Comparison of ENCODE assay signal across 23 cellular contexts in the genomic region with DNA sequence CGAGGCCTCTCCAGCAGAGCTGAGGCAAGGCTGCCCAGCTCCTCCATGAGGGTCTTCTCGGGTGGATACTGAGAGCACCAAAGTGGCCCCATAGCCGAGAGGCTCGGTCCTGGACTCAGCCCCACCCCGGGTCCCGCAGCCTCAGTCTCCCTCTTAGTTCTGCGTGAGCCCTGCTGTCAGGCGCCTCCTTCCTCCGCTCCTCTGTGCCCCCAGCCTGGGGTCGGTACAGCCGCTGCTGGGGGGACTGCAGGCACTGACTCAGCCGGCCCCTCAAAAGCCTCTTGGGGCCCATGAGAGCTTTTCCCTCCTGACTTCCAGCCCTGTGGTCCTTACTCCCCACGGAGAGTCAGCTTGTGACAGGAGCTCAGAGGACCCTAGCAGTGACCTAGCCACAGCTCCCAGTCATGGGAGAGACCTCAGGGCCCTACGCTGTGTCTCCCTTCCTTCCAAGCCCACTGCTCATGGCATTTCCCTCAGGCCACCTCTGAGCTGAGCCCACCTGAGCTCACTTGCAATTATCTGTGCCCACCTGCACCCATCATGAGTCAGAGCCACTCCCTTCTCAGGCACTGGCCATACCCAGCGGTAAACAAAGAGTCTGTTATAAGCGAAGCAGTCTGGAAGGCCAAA.
DNase-seq lines count a peak whose midpoint lies in the region; ATAC-seq and TF ChIP-seq lines count a peak whose summit lies in the region.
"Had no signal": no experiment of that assay in that cellular context is flagged by ENCODE, and none has a peak within 500 bp of the region (broad histone marks: within the 10 kb centered on the region; RNA-seq: fewer than 3 reads in every experiment).

No MANE protein-coding gene starts in this region.

- H3K23ac ChIP-seq in neuronal stem cell (ENCODE audit: low read depth, low read length, poor library complexity) (peak overlapping the region; percentile 47), mesenchymal stem cell (ENCODE audit: low read length in 2 of 2) (no peak overlapping the region)

- H3K9ac ChIP-seq in neuronal stem cell (ENCODE audit: low read depth, low read length, poor library complexity) (peak overlapping the region; percentile 51), mesenchymal stem cell (ENCODE audit: low read length) (no peak overlapping the region)

- H2BK15ac ChIP-seq in neuronal stem cell (ENCODE audit: low read length) (peak overlapping the region; percentile 96), mesenchymal stem cell (ENCODE audit: low read depth, poor library complexity, severe bottlenecking) (no peak overlapping the region)

- H4K91ac ChIP-seq in neuronal stem cell (ENCODE audit: low read depth, low read length, poor library complexity) (no peak overlapping the region), mesenchymal stem cell (ENCODE audit: low read length) (no peak overlapping the region)

- TF ChIP-seq POLR2A in uterus (IDR thresholded peaks at IDR 0.05) = no peak

- peak; percentile 71 for DNase-seq in cardiac septum (ENCODE audit: low spot score)
- no peak for DNase-seq in heart right ventricle
- DNase-seq in islet precursor cell = peak; percentile 40
- DNase-seq in neuronal stem cell (ENCODE audit: low spot score) = no peak
- DNase-seq in uterus = peak; percentile 9 to 11
- DNase-seq in glomerular visceral epithelial cell (ENCODE audit: extremely low spot score) = no peak
- no peak for DNase-seq in mesenchymal stem cell
- no peak for DNase-seq in C1 segment of cervical spinal cord (lab: John Stamatoyannopoulos, UW)
- DNase-seq: activated CD4-positive, alpha-beta T cell treated with anti-CD3 and anti-CD28 coated beads, Interleukin-2, amount 10 ng/mL, durations not matched to agents 24 days and 14 days; activated naive CD8-positive, alpha-beta T cell treated with anti-CD3 and anti-CD28 coated beads for 36 hours; COR-L47; DND-41; HCEC 1CT; left cardiac atrium; midbrain; NCI-H1105; NCI-H1930; NCI-H526 treated with DMSO at 0.1 percent for 48 hours had no signal

- peak overlapping the region; percentile 78 for H2BK120ac ChIP-seq in neuronal stem cell (ENCODE audit: low read depth, low read length)
- no peak overlapping the region for H2BK120ac ChIP-seq in mesenchymal stem cell (ENCODE audit: low read depth, low read length)

- H3K4me2 ChIP-seq in neuronal stem cell (ENCODE audit: insufficient read depth, low read length, poor library complexity, severe bottlenecking) = no peak overlapping the region
- no peak overlapping the region for H3K4me2 ChIP-seq in mesenchymal stem cell (ENCODE audit: low read length, poor library complexity, severe bottlenecking)
- H3K4me2 ChIP-seq: A549 had no signal

- TF ChIP-seq CTCF in heart right ventricle (IDR thresholded peaks at IDR 0.05) (no peak), uterus (IDR thresholded peaks at IDR 0.05) (no peak)

- no peak overlapping the region for H3K27ac ChIP-seq in heart right ventricle
- H3K27ac ChIP-seq in neuronal stem cell (replicated peaks; ENCODE audit: low read length) = no peak overlapping the region
- no peak overlapping the region for H3K27ac ChIP-seq in uterus
- H3K27ac ChIP-seq in mesenchymal stem cell (ENCODE audit: low read length, poor library complexity, severe bottlenecking) = no peak overlapping the region
- H3K27ac ChIP-seq: A549, dorsolateral prefrontal cortex, heart left ventricle, RWPE1 had no signal

- H3K79me1 ChIP-seq in neuronal stem cell (ENCODE audit: low read depth, low read length) = no peaks in the 10 kb centered on the region
- no peaks in the 10 kb centered on the region for H3K79me1 ChIP-seq in mesenchymal stem cell (replicated peaks; ENCODE audit: low read length, poor library complexity, severe bottlenecking)

- H2BK5ac ChIP-seq in neuronal stem cell (ENCODE audit: low read length) = peak overlapping the region; percentile 44
- no peak overlapping the region for H2BK5ac ChIP-seq in mesenchymal stem cell (ENCODE audit: low read depth, low read length, poor library complexity, severe bottlenecking)

- H2BK12ac ChIP-seq in neuronal stem cell (ENCODE audit: low read length) (peak overlapping the region; percentile 76), mesenchymal stem cell (ENCODE audit: low read length in 2 of 2) (no peak overlapping the region)

- peak overlapping the region; percentile 97 for H2AK5ac ChIP-seq in neuronal stem cell (ENCODE audit: low read depth, low read length)
- H2AK5ac ChIP-seq in mesenchymal stem cell (ENCODE audit: low read length, severe bottlenecking) = no peak overlapping the region

- H3K36me3 ChIP-seq in heart right ventricle = no peaks in the 10 kb centered on the region
- no peaks in the 10 kb centered on the region for H3K36me3 ChIP-seq in neuronal stem cell (replicated peaks in 1 of 2; ENCODE audit: control insufficient read depth in 2 of 2, insufficient read depth in 2 of 2, low read length in 2 of 2)
- no peaks in the 10 kb centered on the region for H3K36me3 ChIP-seq in uterus
- no peaks in the 10 kb centered on the region for H3K36me3 ChIP-seq in mesenchymal stem cell (ENCODE audit: control insufficient read depth in 1 of 2, insufficient read depth in 2 of 2, low read depth in 1 of 2, low read length in 2 of 2)
- H3K36me3 ChIP-seq: heart left ventricle had no signal

- H3K14ac ChIP-seq in neuronal stem cell (ENCODE audit: low read length) (peak overlapping the region; percentile 95), mesenchymal stem cell (ENCODE audit: low read length in 2 of 2) (no peak overlapping the region)

- intact Hi-C loops in cardiac septum (cut with DNase I) (no loop called here), heart right ventricle (cut with DNase I) (no loop called here), uterus (cut with DNase I; ENCODE audit: low total_unique reads) (no loop called here)

- H3K9me3 ChIP-seq in heart right ventricle (peaks cover 0 to 10% (median 0%) of the 10 kb centered on the region in 11 donors), neuronal stem cell (replicated peaks in 1 of 2; ENCODE audit: control insufficient read depth in 2 of 2, insufficient read depth in 1 of 2, low read depth in 1 of 2, low read length in 2 of 2) (peaks cover 0 to 5% of the 10 kb centered on the region in 2 donors), uterus (no peaks in the 10 kb centered on the region), mesenchymal stem cell (ENCODE audit: control insufficient read depth, low read length) (peaks cover 3% of the 10 kb centered on the region)
- H3K9me3 ChIP-seq: A549 had no signal

- peak overlapping the region; percentile 26 for H2AFZ ChIP-seq in neuronal stem cell (ENCODE audit: low read length)
- H2AFZ ChIP-seq in mesenchymal stem cell (ENCODE audit: low read depth, low read length) = no peak overlapping the region

- H3K27me3 ChIP-seq in heart right ventricle = peaks cover 0 to 24% (median 13%) of the 10 kb centered on the region in 7 donors
- H3K27me3 ChIP-seq in neuronal stem cell (ENCODE audit: control insufficient read depth in 3 of 3, insufficient read depth in 3 of 3, low read depth in 1 of 3, low read length in 3 of 3) = no peaks in the 10 kb centered on the region
- no peaks in the 10 kb centered on the region for H3K27me3 ChIP-seq in uterus
- H3K27me3 ChIP-seq in mesenchymal stem cell (ENCODE audit: control insufficient read depth in 1 of 2, insufficient read depth in 1 of 2, low read length in 2 of 2) = peaks cover 16 to 31% of the 10 kb centered on the region in 2 experiments

- ATAC-seq in heart right ventricle = no peak
- ATAC-seq: A549, GM12878, heart left ventricle, left cardiac atrium had no signal

- H4K8ac ChIP-seq in neuronal stem cell (ENCODE audit: low read depth, low read length) = no peak overlapping the region
- no peak overlapping the region for H4K8ac ChIP-seq in mesenchymal stem cell (ENCODE audit: low read length)

- H3K4me3 ChIP-seq in heart right ventricle (no peak overlapping the region), neuronal stem cell (ENCODE audit: low read length in 2 of 2) (no peak overlapping the region), uterus (no peak overlapping the region), mesenchymal stem cell (ENCODE audit: insufficient read depth in 1 of 2, low read depth in 1 of 2, low read length in 2 of 2) (no peak overlapping the region)
- H3K4me3 ChIP-seq: A549, dorsolateral prefrontal cortex, GM12878, heart left ventricle had no signal

- H3K18ac ChIP-seq in neuronal stem cell (ENCODE audit: low read length) (peak overlapping the region; percentile 95), mesenchymal stem cell (ENCODE audit: low read depth in 1 of 2, low read length in 2 of 2) (no peak overlapping the region)

- H3K4me1 ChIP-seq in heart right ventricle (no peaks in the 10 kb centered on the region), neuronal stem cell (ENCODE audit: control insufficient read depth in 2 of 2, insufficient read depth in 1 of 2, low read depth in 1 of 2, low read length in 2 of 2) (peaks cover 5 to 15% of the 10 kb centered on the region in 2 donors), uterus (no peaks in the 10 kb centered on the region), mesenchymal stem cell (ENCODE audit: control insufficient read depth, insufficient read depth, low read depth, low read length) (no peaks in the 10 kb centered on the region)
- H3K4me1 ChIP-seq: A549, heart left ventricle had no signal

- H3K4ac ChIP-seq in neuronal stem cell (ENCODE audit: low read length) (peak overlapping the region; percentile 80), mesenchymal stem cell (ENCODE audit: low read depth in 1 of 2, low read length in 2 of 2) (no peak overlapping the region)

- 85 to 87% methylated on average over 16 of the region's 16 CpGs for WGBS in heart right ventricle, 2 donors
- no CpG with 5 or more reads among the region's 16 CpGs for WGBS in neuronal stem cell (ENCODE audit: extremely low coverage in 2 of 2, insufficient read length in 2 of 2, insufficient replicate concordance in 1 of 2), 2 donors
- WGBS in mesenchymal stem cell = 89% methylated on average over 14 of the region's 16 CpGs

Comparison
In these comparisons a context has a peak if more than half of its experiments do, and no peak if none do; other contexts are left out.
1. DNase-seq: peak in cardiac septum (single experiment), islet precursor cell (single experiment) and uterus (2 of 2); none in heart right ventricle (0 of 2), neuronal stem cell (single experiment), glomerular visceral epithelial cell (single experiment), mesenchymal stem cell (single experiment) and C1 segment of cervical spinal cord (0 of 14).